Comparison of ENCODE assay signal across 1 cellular context in genomic region chr3:9416139-9416780, GRCh38.
TF ChIP-seq lines count a peak whose summit lies in the region.

No MANE protein-coding gene starts in this region.

TF ChIP-seq in GM23338, 12 proteins besides CTCF, POLR2A, EP300 and RAD21 (continued from another document):
- TF ChIP-seq ZNF462 (CRISPR knock-in tag; IDR thresholded peaks at IDR 0.05), result no peak
- TF ChIP-seq EZH2phosphoT487 (IDR thresholded peaks at IDR 0.05; ENCODE audit: unreplicated experiment), result no peak
